In the genomic region with DNA sequence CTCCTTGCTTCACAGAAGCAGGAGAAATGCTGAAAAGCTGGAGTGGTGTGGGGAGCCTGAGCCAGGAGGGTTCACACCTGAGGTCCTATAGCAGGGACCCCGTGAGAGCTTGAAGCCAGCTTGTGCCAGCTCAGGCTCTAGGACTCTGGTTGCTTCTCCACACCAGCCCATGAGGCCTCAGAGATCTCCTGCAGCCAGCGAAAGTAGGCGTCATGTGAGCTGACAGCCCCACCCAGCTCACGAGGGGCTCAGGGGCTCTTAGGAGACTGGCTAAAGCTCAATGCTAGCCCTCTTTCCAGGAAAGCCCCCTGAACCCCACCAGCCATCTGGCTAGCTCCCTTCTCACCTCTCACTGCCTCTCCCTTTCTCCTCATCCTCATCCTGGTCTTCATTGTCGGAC, we compare ENCODE assay signal across 9 cellular contexts. TPM values are rescaled to one million over a fixed set of nuclear protein-coding genes. Genes with fewer than 3 reads are reported as not detected.
"Had no signal": no experiment of that assay in that cellular context is flagged by ENCODE, and none has a peak within 500 bp of the region (broad histone marks: within the 10 kb centered on the region; RNA-seq: fewer than 3 reads in every experiment).

No MANE protein-coding gene starts in this region.

- H3K9me3 ChIP-seq: HAP-1 had no signal

- H3K4me1 ChIP-seq: HAP-1 had no signal

- H3K27ac ChIP-seq: GM23248, HL-60 had no signal

- H3K9ac ChIP-seq: GM23248 had no signal

- H2AFZ ChIP-seq: GM23248 had no signal

- ATAC-seq: HCT116 had no signal

- H3K36me3 ChIP-seq: HAP-1 had no signal

- H3K4me3 ChIP-seq: GM23248, HAP-1 had no signal

- DNase-seq: GM23248, GOT3, H7, HFFc6 had no signal

RNA-seq across cellular contexts. Expression of a gene that starts 45.7 kb away (rescaled TPM):
- total RNA-seq: HepG2, HFFc6, HT1080 had no signal
- polyA plus RNA-seq: HepG2 had no signal
